25 cellular contexts compared by ENCODE assay signal in the genomic region with DNA sequence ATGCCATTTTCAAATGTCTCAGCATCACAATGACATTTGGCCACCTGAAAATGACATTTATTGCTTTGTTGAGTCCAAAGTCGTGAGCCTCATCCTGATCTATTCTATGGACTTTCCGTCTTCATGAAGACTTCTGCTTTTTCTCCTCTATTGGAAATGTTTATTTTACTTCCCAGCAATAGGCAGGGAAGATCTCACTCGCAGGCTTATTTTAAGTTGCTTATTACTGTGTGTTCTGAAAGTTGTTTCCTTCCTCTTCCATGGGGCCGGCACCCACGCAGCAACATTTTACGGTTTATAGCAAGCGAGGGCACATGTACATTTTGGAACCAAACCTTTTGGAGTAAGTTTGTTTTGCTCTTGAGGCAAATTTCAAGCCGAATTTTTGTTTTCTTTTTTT.
DNase-seq lines count a peak whose midpoint lies in the region; ATAC-seq, FAIRE-seq and TF ChIP-seq lines count a peak whose summit lies in the region.
"Had no signal": no experiment of that assay in that cellular context is flagged by ENCODE, and none has a peak within 500 bp of the region (broad histone marks: within the 10 kb centered on the region; RNA-seq: fewer than 3 reads in every experiment).

No MANE protein-coding gene starts in this region.

- no peaks in the 10 kb centered on the region for H3K79me2 ChIP-seq in HepG2 (ENCODE audit: insufficient read depth, low read length)

- in situ Hi-C loops in HepG2 (cut with HindIII; ENCODE audit: extremely low pct_ligation_motif_present, low pct_unique_long_range_greater_than_20kb) = no loop called here

- no peaks in the 10 kb centered on the region for H4K20me1 ChIP-seq in HepG2 (ENCODE audit: insufficient read depth, low read length)

- no peak overlapping the region for H3K27ac Mint-ChIP-seq in endodermal cell
- H3K27ac Mint-ChIP-seq: activated naive CD8-positive, alpha-beta T cell treated with anti-CD3 and anti-CD28 coated beads for 36 hours; immature natural killer cell had no signal

- POLR2A ChIA-PET in HepG2 (lab: Yijun Ruan, JAX) = no interaction called here

- no peak for TF ChIP-seq RAD21 in liver (IDR thresholded peaks at IDR 0.05)
- no peak for TF ChIP-seq RAD21 in HepG2 (CRISPR knock-in tag; IDR thresholded peaks at IDR 0.05)

- DNase-seq in HepG2 (ENCODE audit: low spot score) (no peak), left cardiac atrium (no peak), NCI-H1105 treated with DMSO at 0.1 percent for 48 hours (lab: John Stamatoyannopoulos, UW) (no peak), H7 (no peak), endodermal cell (no peak)
- DNase-seq: activated CD4-positive, alpha-beta T cell treated with anti-CD3 and anti-CD28 coated beads for 48 hours; activated naive CD8-positive, alpha-beta T cell treated with anti-CD3 and anti-CD28 coated beads for 36 hours; CD4-positive, CD25-positive, alpha-beta regulatory T cell; DMS 273 treated with DMSO at 0.1 percent for 48 hours; dorsolateral prefrontal cortex; immature natural killer cell; NCI-H1436; NCI-H524; SHP77; stimulated activated CD4-positive, alpha-beta T cell treated with anti-CD3 and anti-CD28 coated beads, Interleukin-12 subunit alpha, Interleukin-12 subunit beta, amount 100 ng/mL, for 4 hours; stomach had no signal

- ATAC-seq in HepG2 (no peak), left cardiac atrium (peak; percentile 31 to 34)
- ATAC-seq: psoas muscle had no signal

- no peak overlapping the region for H3K9ac ChIP-seq in liver (ENCODE audit: low read depth in 1 of 2, low read length in 2 of 2)
- H3K9ac ChIP-seq in HepG2 (ENCODE audit: insufficient read depth, low read depth, low read length) = no peak overlapping the region
- H3K9ac ChIP-seq in rectal smooth muscle tissue (ENCODE audit: low read length) = no peak overlapping the region
- no peak overlapping the region for H3K9ac ChIP-seq in endodermal cell (ENCODE audit: extremely low read depth, low read length, poor library complexity, severe bottlenecking)

- no peak for FAIRE-seq in HepG2 (lab: Jason Lieb, UNC)
- FAIRE-seq: astrocyte, H1 had no signal

- H3K4me1 ChIP-seq in liver (ENCODE audit: control insufficient read depth in 4 of 4, insufficient read depth in 4 of 4, low read length in 3 of 4) (no peaks in the 10 kb centered on the region), HepG2 (ENCODE audit: insufficient read depth, low read length) (no peaks in the 10 kb centered on the region), rectal smooth muscle tissue (ENCODE audit: control insufficient read depth, insufficient read depth, low read length) (no peaks in the 10 kb centered on the region), endodermal cell (ENCODE audit: control insufficient read depth, insufficient read depth, low read length) (peaks cover 11% of the 10 kb centered on the region)
- H3K4me1 ChIP-seq: psoas muscle, stomach had no signal

- CTCF ChIA-PET in HepG2 (lab: Yijun Ruan, JAX; ENCODE audit: low intra/inter-chr PET ratio, low total read pairs) = no interaction called here

- peaks cover 48% of the 10 kb centered on the region for H3K4me1 Mint-ChIP-seq in endodermal cell
- H3K4me1 Mint-ChIP-seq: central memory CD8-positive, alpha-beta T cell; immature natural killer cell had no signal

- TF ChIP-seq POLR2A in HepG2 (IDR thresholded peaks at IDR 0.05; ENCODE audit: insufficient read depth in 1 of 2, low read depth in 2 of 2, low read length in 2 of 2) = no peak

- WGBS in liver = 75% methylated on average over 8 of the region's 8 CpGs
- WGBS in HepG2 (ENCODE audit: low lambda C conversion rate) = 20% methylated on average over 8 of the region's 8 CpGs
- WGBS in endodermal cell (ENCODE audit: insufficient coverage in 1 of 2, insufficient read length in 1 of 2), 2 experiments = 82 to 90% methylated on average over 7 to 8 of the region's 8 CpGs

- no TSS peak for BruUV-seq in HepG2 (replicated peaks; lab: Mats Ljungman, UMichigan)

- H3K27me3 Mint-ChIP-seq in endodermal cell (ENCODE audit: insufficient read depth) = no peaks in the 10 kb centered on the region
- H3K27me3 Mint-ChIP-seq: central memory CD8-positive, alpha-beta T cell had no signal

- H3K9me3 ChIP-seq in liver (ENCODE audit: control insufficient read depth in 4 of 4, low read length in 3 of 4) (peaks cover 0 to 3% (median 0%) of the 10 kb centered on the region in 4 donors), HepG2 (ENCODE audit: low read length) (no peaks in the 10 kb centered on the region), endodermal cell (ENCODE audit: control insufficient read depth, low read length) (no peaks in the 10 kb centered on the region)
- H3K9me3 ChIP-seq: neutrophil, psoas muscle, stomach had no signal

- H3K27ac ChIP-seq in liver (ENCODE audit: low read depth in 1 of 2, low read length in 2 of 2) = no peak overlapping the region
- no peak overlapping the region for H3K27ac ChIP-seq in HepG2 (ENCODE audit: extremely low read length, insufficient read depth, low read length)
- H3K27ac ChIP-seq in rectal smooth muscle tissue (ENCODE audit: low read depth, low read length) = peak overlapping the region; percentile 50
- no peak overlapping the region for H3K27ac ChIP-seq in endodermal cell (ENCODE audit: low read depth, low read length)
- H3K27ac ChIP-seq: epithelial cell of prostate, neutrophil, psoas muscle, stomach had no signal

- no peak overlapping the region for H2AFZ ChIP-seq in HepG2 (ENCODE audit: low read length)

- TF ChIP-seq CTCF in liver (IDR thresholded peaks at IDR 0.05; ENCODE audit: low read depth, low read length, missing input control) = no peak
- TF ChIP-seq CTCF in HepG2 (CRISPR knock-in tag; IDR thresholded peaks at IDR 0.05) = no peak
- no peak for TF ChIP-seq CTCF in endodermal cell (conservative IDR thresholded peaks at IDR 0.05)

- H3K36me3 Mint-ChIP-seq in endodermal cell (ENCODE audit: low read depth) = no peaks in the 10 kb centered on the region
- H3K36me3 Mint-ChIP-seq: CD4-positive, CD25-positive, alpha-beta regulatory T cell; immature natural killer cell had no signal

- TF ChIP-seq EP300 in HepG2 (IDR thresholded peaks at IDR 0.05; ENCODE audit: low read depth in 2 of 2, low read length in 2 of 2) (no peak), HepG2 (CRISPR knock-in tag; IDR thresholded peaks at IDR 0.05; ENCODE audit: borderline replicate concordance) (no peak)

- intact Hi-C loops in HepG2 (cut with micrococcal nuclease; ENCODE audit: unreplicated experiment) = no loop called here
- intact Hi-C loops in left cardiac atrium (cut with DNase I) = no loop called here

- no peaks in the 10 kb centered on the region for H3K27me3 ChIP-seq in liver (ENCODE audit: control insufficient read depth in 4 of 4, insufficient read depth in 4 of 4, low read length in 3 of 4)
- peaks cover 0 to 33% of the 10 kb centered on the region in 2 experiments; a peak in 3 of 5 replicates for H3K27me3 ChIP-seq in HepG2 (ENCODE audit: control insufficient read depth in 1 of 2, insufficient read depth in 2 of 2, low read length in 2 of 2)
- H3K27me3 ChIP-seq in rectal smooth muscle tissue (ENCODE audit: control insufficient read depth, insufficient read depth, low read length) = no peaks in the 10 kb centered on the region
- no peaks in the 10 kb centered on the region for H3K27me3 ChIP-seq in H7 (ENCODE audit: control insufficient read depth, insufficient read depth, low read length)
- H3K27me3 ChIP-seq in endodermal cell (ENCODE audit: control insufficient read depth, insufficient read depth, low read length, poor library complexity, severe bottlenecking) = no peaks in the 10 kb centered on the region
- H3K27me3 ChIP-seq: dorsolateral prefrontal cortex, neutrophil, stomach had no signal

- H3K36me3 ChIP-seq in liver (ENCODE audit: control insufficient read depth in 4 of 4, insufficient read depth in 3 of 4, low read depth in 1 of 4, low read length in 3 of 4) (no peaks in the 10 kb centered on the region), HepG2 (replicated peaks in 1 of 2; ENCODE audit: control insufficient read depth in 1 of 2, insufficient read depth in 2 of 2, low read length in 2 of 2) (no peaks in the 10 kb centered on the region), rectal smooth muscle tissue (ENCODE audit: control insufficient read depth, insufficient read depth, low read length) (no peaks in the 10 kb centered on the region), H7 (replicated peaks; ENCODE audit: control insufficient read depth, insufficient read depth, low read length) (no peaks in the 10 kb centered on the region), endodermal cell (ENCODE audit: control insufficient read depth, insufficient read depth, low read length) (no peaks in the 10 kb centered on the region)
- H3K36me3 ChIP-seq: neutrophil, stomach had no signal

- H3K4me2 ChIP-seq in HepG2 (ENCODE audit: low read depth, low read length) = no peak overlapping the region

- H3K4me3 ChIP-seq in liver (ENCODE audit: low read depth in 1 of 3, low read length in 3 of 3) = no peak overlapping the region
- H3K4me3 ChIP-seq in HepG2 (replicated peaks in 1 of 3; ENCODE audit: insufficient read depth in 1 of 3, low read depth in 2 of 3, low read length in 3 of 3) = no peak overlapping the region
- no peak overlapping the region for H3K4me3 ChIP-seq in rectal smooth muscle tissue (ENCODE audit: low read length)
- H3K4me3 ChIP-seq in H7 (ENCODE audit: insufficient read depth, low read depth, low read length) = no peak overlapping the region
- H3K4me3 ChIP-seq in endodermal cell (ENCODE audit: low read length) = no peak overlapping the region
- H3K4me3 ChIP-seq: dorsolateral prefrontal cortex, lung, psoas muscle, stomach had no signal

- H3K9me3 Mint-ChIP-seq in endodermal cell = no peaks in the 10 kb centered on the region
- H3K9me3 Mint-ChIP-seq: central memory CD8-positive, alpha-beta T cell; immature natural killer cell had no signal

- no peak overlapping the region for H3K4me3 Mint-ChIP-seq in endodermal cell
- H3K4me3 Mint-ChIP-seq: activated naive CD8-positive, alpha-beta T cell treated with anti-CD3 and anti-CD28 coated beads for 36 hours; CD4-positive, CD25-positive, alpha-beta regulatory T cell; central memory CD8-positive, alpha-beta T cell; immature natural killer cell had no signal

TF ChIP-seq in liver, 16 proteins besides CTCF, POLR2A, EP300 and RAD21:
- TF ChIP-seq, protein P1, sequence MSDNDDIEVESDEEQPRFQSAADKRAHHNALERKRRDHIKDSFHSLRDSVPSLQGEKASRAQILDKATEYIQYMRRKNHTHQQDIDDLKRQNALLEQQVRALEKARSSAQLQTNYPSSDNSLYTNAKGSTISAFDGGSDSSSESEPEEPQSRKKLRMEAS (IDR thresholded peaks at IDR 0.05) = peak; percentile 15
- no peak for TF ChIP-seq NR2F2 (IDR thresholded peaks at IDR 0.05)

TF ChIP-seq in HepG2, 621 proteins besides CTCF, POLR2A, EP300 and RAD21 (continues in another document):
- TF ChIP-seq HNF4A (CRISPR knock-in tag; IDR thresholded peaks at IDR 0.05) (no peak), ZBTB20 (CRISPR knock-in tag; IDR thresholded peaks at IDR 0.05; ENCODE audit: borderline replicate concordance, low read depth) (no peak), ZNF235 (CRISPR knock-in tag; IDR thresholded peaks at IDR 0.05; ENCODE audit: borderline replicate concordance) (no peak), BHLHE40 (IDR thresholded peaks at IDR 0.05; ENCODE audit: low read length) (no peak), KLF12 (CRISPR knock-in tag; IDR thresholded peaks at IDR 0.05; ENCODE audit: borderline replicate concordance) (no peak), POLR2AphosphoS2 (IDR thresholded peaks at IDR 0.05; ENCODE audit: low read depth, low read length) (no peak), PPARG (CRISPR knock-in tag; conservative IDR thresholded peaks at IDR 0.05) (no peak)
